In genomic region chr19:30481823-30482222, GRCh38 we compare ENCODE assay signal across 8 cellular contexts.
"Had no signal": no experiment of that assay in that cellular context is flagged by ENCODE, and none has a peak within 500 bp of the region (broad histone marks: within the 10 kb centered on the region; RNA-seq: fewer than 3 reads in every experiment).

No MANE protein-coding gene starts in this region.

- ATAC-seq: HepG2 had no signal

- H3K4me2 ChIP-seq: KMS-11 had no signal

- DNase-seq: IMR-90, Karpas-422, KBM-7, KG1 had no signal

- H3K27ac ChIP-seq: HL-60, KMS-11 had no signal

- FAIRE-seq: HepG2, HTR-8/SVneo had no signal

- H3K9ac ChIP-seq: KMS-11 had no signal
